Comparison of ENCODE assay signal across 1 cellular context in genomic region chr5:139061856-139062255, GRCh38.
TF ChIP-seq lines count a peak whose summit lies in the region.

No MANE protein-coding gene starts in this region.

TF ChIP-seq in WTC11, 78 proteins besides CTCF, POLR2A, EP300 and RAD21 (continued from another document):
- no peak for TF ChIP-seq ESRRA (CRISPR knock-in tag; IDR thresholded peaks at IDR 0.05; ENCODE audit: borderline replicate concordance)
